Comparison of ENCODE assay signal across 1 cellular context in the genomic region with DNA sequence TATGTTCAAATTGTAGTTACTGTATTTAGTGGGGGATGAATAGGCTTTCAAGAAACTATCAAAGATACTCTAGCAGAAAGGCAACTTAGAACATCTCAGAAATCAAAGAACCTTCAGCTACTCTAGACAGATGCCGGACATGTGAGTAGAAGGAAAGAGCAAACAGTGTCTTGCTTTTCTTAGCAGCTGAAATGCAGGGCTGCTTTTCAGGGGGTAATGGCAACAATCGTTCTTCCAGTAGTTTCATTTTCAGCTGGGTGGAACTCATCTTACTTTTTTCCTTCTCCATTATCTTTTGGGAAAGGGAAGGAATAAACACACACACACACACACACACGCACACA.
TF ChIP-seq lines count a peak whose summit lies in the region.

No MANE protein-coding gene starts in this region.

TF ChIP-seq in HepG2, 621 proteins besides CTCF, POLR2A, EP300 and RAD21 (continued from another document):
- TF ChIP-seq, protein P1, sequence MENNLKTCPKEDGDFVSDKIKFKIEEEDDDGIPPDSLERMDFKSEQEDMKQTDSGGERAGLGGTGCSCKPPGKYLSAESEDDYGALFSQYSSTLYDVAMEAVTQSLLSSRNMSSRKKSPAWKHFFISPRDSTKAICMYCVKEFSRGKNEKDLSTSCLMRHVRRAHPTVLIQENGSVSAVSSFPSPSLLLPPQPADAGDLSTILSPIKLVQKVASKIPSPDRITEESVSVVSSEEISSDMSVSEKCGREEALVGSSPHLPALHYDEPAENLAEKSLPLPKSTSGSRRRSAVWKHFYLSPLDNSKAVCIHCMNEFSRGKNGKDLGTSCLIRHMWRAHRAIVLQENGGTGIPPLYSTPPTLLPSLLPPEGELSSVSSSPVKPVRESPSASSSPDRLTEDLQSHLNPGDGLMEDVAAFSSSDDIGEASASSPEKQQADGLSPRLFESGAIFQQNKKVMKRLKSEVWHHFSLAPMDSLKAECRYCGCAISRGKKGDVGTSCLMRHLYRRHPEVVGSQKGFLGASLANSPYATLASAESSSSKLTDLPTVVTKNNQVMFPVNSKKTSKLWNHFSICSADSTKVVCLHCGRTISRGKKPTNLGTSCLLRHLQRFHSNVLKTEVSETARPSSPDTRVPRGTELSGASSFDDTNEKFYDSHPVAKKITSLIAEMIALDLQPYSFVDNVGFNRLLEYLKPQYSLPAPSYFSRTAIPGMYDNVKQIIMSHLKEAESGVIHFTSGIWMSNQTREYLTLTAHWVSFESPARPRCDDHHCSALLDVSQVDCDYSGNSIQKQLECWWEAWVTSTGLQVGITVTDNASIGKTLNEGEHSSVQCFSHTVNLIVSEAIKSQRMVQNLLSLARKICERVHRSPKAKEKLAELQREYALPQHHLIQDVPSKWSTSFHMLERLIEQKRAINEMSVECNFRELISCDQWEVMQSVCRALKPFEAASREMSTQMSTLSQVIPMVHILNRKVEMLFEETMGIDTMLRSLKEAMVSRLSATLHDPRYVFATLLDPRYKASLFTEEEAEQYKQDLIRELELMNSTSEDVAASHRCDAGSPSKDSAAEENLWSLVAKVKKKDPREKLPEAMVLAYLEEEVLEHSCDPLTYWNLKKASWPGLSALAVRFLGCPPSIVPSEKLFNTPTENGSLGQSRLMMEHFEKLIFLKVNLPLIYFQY (CRISPR knock-in tag; IDR thresholded peaks at IDR 0.05; ENCODE audit: borderline replicate concordance): no peak
- no peak for TF ChIP-seq ZNF7 (CRISPR knock-in tag; IDR thresholded peaks at IDR 0.05)
- no peak for TF ChIP-seq ZNF629 (CRISPR knock-in tag; conservative IDR thresholded peaks at IDR 0.05)
